ENCODE assay signal across 9 cellular contexts in the genomic region with DNA sequence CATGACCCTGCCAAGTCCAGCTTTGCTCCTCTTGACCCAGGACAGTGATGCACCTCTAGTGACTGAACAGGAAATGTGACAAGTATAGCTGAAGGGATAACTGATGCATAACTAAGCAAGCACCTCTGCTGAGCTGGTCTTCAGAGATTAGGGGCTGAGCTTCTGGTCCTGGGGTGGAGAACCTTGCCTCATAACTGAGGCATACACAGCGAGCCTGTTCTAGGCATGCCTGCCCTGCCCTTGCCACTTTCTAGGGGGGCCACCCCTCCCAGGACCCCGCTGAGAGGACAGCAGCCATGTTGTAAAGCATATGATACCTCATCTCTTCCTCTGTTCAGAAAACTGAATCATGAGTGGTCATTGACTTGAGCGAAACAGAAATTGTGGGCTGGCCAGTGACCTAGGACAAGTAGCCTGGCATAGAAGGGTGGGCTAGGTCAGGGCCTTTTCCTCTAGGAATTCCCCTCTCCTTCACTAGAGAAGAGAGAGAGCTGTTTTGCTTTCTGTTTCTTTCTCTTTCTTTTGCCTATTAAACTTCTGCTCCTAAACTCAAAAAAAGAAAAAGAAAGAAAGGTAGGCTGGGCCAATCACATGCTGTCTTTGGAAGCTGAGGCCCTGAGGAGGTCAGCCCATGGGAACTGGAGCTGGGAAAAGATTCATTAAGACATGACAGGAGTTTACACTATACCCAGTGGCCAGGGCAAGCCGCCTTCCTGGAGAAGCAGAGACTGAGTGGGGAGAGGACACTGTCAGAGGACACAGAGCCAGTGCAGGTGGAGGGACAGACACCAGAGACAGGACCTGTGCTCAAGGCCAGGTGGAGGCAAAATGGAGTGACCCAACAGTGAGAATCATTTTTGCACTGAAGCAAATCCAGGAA. TPM values are rescaled to one million over a fixed set of nuclear protein-coding genes. Genes with fewer than 3 reads are reported as not detected.
DNase-seq lines count a peak whose midpoint lies in the region; ATAC-seq and TF ChIP-seq lines count a peak whose summit lies in the region.
"Had no signal": no experiment of that assay in that cellular context is flagged by ENCODE, and none has a peak within 500 bp of the region (broad histone marks: within the 10 kb centered on the region; RNA-seq: fewer than 3 reads in every experiment).

No MANE protein-coding gene starts in this region.

- H3K27ac ChIP-seq in CD4-positive, CD25-positive, alpha-beta regulatory T cell (ENCODE audit: insufficient read depth, low read length, poor library complexity, severe bottlenecking) = no peak overlapping the region
- H3K27ac ChIP-seq in OCI-LY1 (ENCODE audit: low read depth, low read length, poor library complexity, severe bottlenecking) (peak overlapping the region; percentile 89), hepatocyte (no peak overlapping the region)

- no peaks in the 10 kb centered on the region for H3K9me3 ChIP-seq in CD4-positive, CD25-positive, alpha-beta regulatory T cell (ENCODE audit: control insufficient read depth in 2 of 2, low read length in 2 of 2)
- no peaks in the 10 kb centered on the region for H3K9me3 ChIP-seq in OCI-LY1 (ENCODE audit: low read length)
- no peaks in the 10 kb centered on the region for H3K9me3 ChIP-seq in hepatocyte (ENCODE audit: low read depth)

- no peaks in the 10 kb centered on the region for H3K4me1 ChIP-seq in CD4-positive, CD25-positive, alpha-beta regulatory T cell (ENCODE audit: control insufficient read depth, insufficient read depth, low read length, poor library complexity, severe bottlenecking)
- peaks cover 64% of the 10 kb centered on the region for H3K4me1 ChIP-seq in OCI-LY1 (ENCODE audit: insufficient read depth, low read length, severe bottlenecking)
- no peaks in the 10 kb centered on the region for H3K4me1 ChIP-seq in hepatocyte (ENCODE audit: insufficient read depth)

- no peaks in the 10 kb centered on the region for H3K27me3 Mint-ChIP-seq in CD4-positive, CD25-positive, alpha-beta regulatory T cell

- H3K4me3 Mint-ChIP-seq in CD4-positive, CD25-positive, alpha-beta regulatory T cell = no peak overlapping the region

- peak overlapping the region in 1 of 3 donors; percentile 62 for H3K27ac Mint-ChIP-seq in CD4-positive, CD25-positive, alpha-beta regulatory T cell

- H4K20me1 ChIP-seq in OCI-LY1 (ENCODE audit: insufficient read depth, low read length) = no peaks in the 10 kb centered on the region
- no peaks in the 10 kb centered on the region for H4K20me1 ChIP-seq in hepatocyte (ENCODE audit: insufficient read depth, poor library complexity, severe bottlenecking)

- no peak for DNase-seq in CD4-positive, CD25-positive, alpha-beta regulatory T cell
- DNase-seq in hepatocyte (ENCODE audit: low spot score) (no peak), hepatic stellate cell (ENCODE audit: low spot score) (no peak), hippocampal formation (lab: John Stamatoyannopoulos, UW) (no peak), occipital lobe (lab: John Stamatoyannopoulos, UW) (no peak)

- H3K9me2 ChIP-seq in OCI-LY1 (ENCODE audit: low read depth, low read length) (no peaks in the 10 kb centered on the region), hepatocyte (replicated peaks; ENCODE audit: insufficient read depth) (no peaks in the 10 kb centered on the region)

- peaks cover 0 to 4% (median 1%) of the 10 kb centered on the region in 4 donors for H3K4me1 Mint-ChIP-seq in CD4-positive, CD25-positive, alpha-beta regulatory T cell

- no peak overlapping the region for H2AFZ ChIP-seq in OCI-LY1 (ENCODE audit: low read length)
- no peak overlapping the region for H2AFZ ChIP-seq in hepatocyte

- no peak for TF ChIP-seq CTCF in OCI-LY1 (IDR thresholded peaks at IDR 0.05; ENCODE audit: low read length)
- no peak for TF ChIP-seq CTCF in hepatocyte (IDR thresholded peaks at IDR 0.05; ENCODE audit: poor library complexity)

- no peaks in the 10 kb centered on the region for H3F3A ChIP-seq in OCI-LY1 (ENCODE audit: insufficient read depth, low read length)

- H3K9me3 Mint-ChIP-seq in CD4-positive, CD25-positive, alpha-beta regulatory T cell = no peaks in the 10 kb centered on the region

- ATAC-seq in CD4-positive, CD25-positive, alpha-beta regulatory T cell (ENCODE audit: low read depth in 2 of 2) = peak; percentile 10 to 37
- peak; percentile 86 for ATAC-seq in GM18907 (IDR thresholded peaks at IDR 0.05; ENCODE audit: unreplicated experiment)
- peak; percentile 72 for ATAC-seq in HG02798 (IDR thresholded peaks at IDR 0.05; ENCODE audit: poor library complexity, unreplicated experiment)

- H3K36me3 Mint-ChIP-seq in CD4-positive, CD25-positive, alpha-beta regulatory T cell = peaks cover 27% of the 10 kb centered on the region

- H3K27me3 ChIP-seq in CD4-positive, CD25-positive, alpha-beta regulatory T cell (ENCODE audit: control insufficient read depth, insufficient read depth, low read length) = no peaks in the 10 kb centered on the region
- H3K27me3 ChIP-seq in OCI-LY1 (ENCODE audit: insufficient read depth, low read length) (no peaks in the 10 kb centered on the region), hepatocyte (no peaks in the 10 kb centered on the region)

- H3K4me3 ChIP-seq in CD4-positive, CD25-positive, alpha-beta regulatory T cell (ENCODE audit: low read depth, low read length) = no peak overlapping the region
- H3K4me3 ChIP-seq in OCI-LY1 (ENCODE audit: low read depth, low read length, poor library complexity, severe bottlenecking) = peak overlapping the region; percentile 17
- no peak overlapping the region for H3K4me3 ChIP-seq in hepatocyte

- H3K4me2 ChIP-seq in OCI-LY1 (ENCODE audit: low read length) (peak overlapping the region; percentile 66), hepatocyte (no peak overlapping the region)

- H3K79me2 ChIP-seq in OCI-LY1 (ENCODE audit: insufficient read depth, low read length) = no peaks in the 10 kb centered on the region
- H3K79me2 ChIP-seq in hepatocyte = no peaks in the 10 kb centered on the region

- H3K9ac ChIP-seq in OCI-LY1 (ENCODE audit: low read length) = peak overlapping the region; percentile 64

- peaks cover 12% of the 10 kb centered on the region for H3K36me3 ChIP-seq in CD4-positive, CD25-positive, alpha-beta regulatory T cell (ENCODE audit: control insufficient read depth, insufficient read depth, low read length)
- H3K36me3 ChIP-seq in OCI-LY1 (ENCODE audit: insufficient read depth, low read length) = peaks cover 22% of the 10 kb centered on the region; the same call in 1 of the 2 replicates
- no peaks in the 10 kb centered on the region for H3K36me3 ChIP-seq in hepatocyte (replicated peaks; ENCODE audit: insufficient read depth, low read depth)

- WGBS in hepatocyte (ENCODE audit: low lambda C conversion rate, missing lambda C conversion rate) = 96% methylated on average over 4 of the region's 4 CpGs

RNA-seq across cellular contexts. Expression of a gene that starts 23.1 kb away (rescaled TPM):
- total RNA-seq in CD4-positive, CD25-positive, alpha-beta regulatory T cell = 4.7 TPM
- polyA plus RNA-seq in CD4-positive, CD25-positive, alpha-beta regulatory T cell = 10 to 100 TPM in 2 of 4 donors, 1 to 10 TPM in 2; 9.1 to 14.9 (median 10.2) TPM
- total RNA-seq in hepatocyte = 15.3 and 16.8 TPM in 2 replicates
- 10.7 and 12.3 TPM in 2 replicates for polyA plus RNA-seq in hepatocyte
- 12.2 TPM for total RNA-seq in occipital lobe

RNA-seq across cellular contexts. Expression of a gene that starts 28.5 kb away (rescaled TPM):
- total RNA-seq in CD4-positive, CD25-positive, alpha-beta regulatory T cell = 1.7 TPM
- 1 to 10 TPM in 1 of 4 donors, under 1 TPM in 3; 0.36 to 1.3 (median 0.70) TPM for polyA plus RNA-seq in CD4-positive, CD25-positive, alpha-beta regulatory T cell
- 5.0 and 5.8 TPM in 2 replicates for total RNA-seq in hepatocyte
- 2.8 TPM in 2 replicates for polyA plus RNA-seq in hepatocyte
- 12.6 TPM for total RNA-seq in occipital lobe
- total RNA-seq: LHCN-M2 had no signal

Comparison
In these comparisons a context has a peak if more than half of its experiments do, and no peak if none do; other contexts are left out.
1. ATAC-seq: peak in every context shown above with its lines; median percentile 86 in GM18907; 72 in HG02798; 24 in CD4-positive, CD25-positive, alpha-beta regulatory T cell.